In genomic region chr7:123744416-123744815, GRCh38 we compare ENCODE assay signal across 2 cellular contexts.
TF ChIP-seq lines count a peak whose summit lies in the region.

No MANE protein-coding gene starts in this region.

TF ChIP-seq in HepG2, 621 proteins besides CTCF, POLR2A, EP300 and RAD21:
- 0 out of 2 replicates have a peak, but pooled peaks have one; percentile 23 for TF ChIP-seq RBFOX2 (IDR thresholded peaks at IDR 0.05; ENCODE audit: low read depth, low read length)
- TF ChIP-seq NR1H2 (CRISPR knock-in tag; IDR thresholded peaks at IDR 0.05; ENCODE audit: borderline replicate concordance, low read depth), result no peak
TF ChIP-seq in HepG2: peak in this region for 1.

TF ChIP-seq in GM12878, 131 proteins besides CTCF, POLR2A, EP300 and RAD21:
- TF ChIP-seq, protein P1, sequence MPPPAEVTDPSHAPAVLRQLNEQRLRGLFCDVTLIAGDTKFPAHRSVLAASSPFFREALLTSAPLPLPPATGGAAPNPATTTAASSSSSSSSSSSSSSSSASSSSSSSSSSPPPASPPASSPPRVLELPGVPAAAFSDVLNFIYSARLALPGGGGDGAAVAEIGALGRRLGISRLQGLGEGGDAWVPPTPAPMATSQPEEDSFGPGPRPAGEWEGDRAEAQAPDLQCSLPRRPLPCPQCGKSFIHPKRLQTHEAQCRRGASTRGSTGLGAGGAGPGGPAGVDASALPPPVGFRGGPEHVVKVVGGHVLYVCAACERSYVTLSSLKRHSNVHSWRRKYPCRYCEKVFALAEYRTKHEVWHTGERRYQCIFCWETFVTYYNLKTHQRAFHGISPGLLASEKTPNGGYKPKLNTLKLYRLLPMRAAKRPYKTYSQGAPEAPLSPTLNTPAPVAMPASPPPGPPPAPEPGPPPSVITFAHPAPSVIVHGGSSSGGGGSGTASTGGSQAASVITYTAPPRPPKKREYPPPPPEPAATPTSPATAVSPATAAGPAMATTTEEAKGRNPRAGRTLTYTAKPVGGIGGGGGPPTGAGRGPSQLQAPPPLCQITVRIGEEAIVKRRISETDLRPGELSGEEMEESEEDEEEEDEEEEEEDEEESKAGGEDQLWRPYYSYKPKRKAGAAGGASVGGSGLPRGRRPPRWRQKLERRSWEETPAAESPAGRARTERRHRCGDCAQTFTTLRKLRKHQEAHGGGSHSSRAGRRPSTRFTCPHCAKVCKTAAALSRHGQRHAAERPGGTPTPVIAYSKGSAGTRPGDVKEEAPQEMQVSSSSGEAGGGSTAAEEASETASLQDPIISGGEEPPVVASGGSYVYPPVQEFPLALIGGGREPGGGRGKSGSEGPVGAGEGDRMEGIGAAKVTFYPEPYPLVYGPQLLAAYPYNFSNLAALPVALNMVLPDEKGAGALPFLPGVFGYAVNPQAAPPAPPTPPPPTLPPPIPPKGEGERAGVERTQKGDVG (CRISPR knock-in tag; IDR thresholded peaks at IDR 0.05), result no peak
- TF ChIP-seq JUND (IDR thresholded peaks at IDR 0.05; ENCODE audit: low read depth, low read length), result no peak
- TF ChIP-seq, protein P2, sequence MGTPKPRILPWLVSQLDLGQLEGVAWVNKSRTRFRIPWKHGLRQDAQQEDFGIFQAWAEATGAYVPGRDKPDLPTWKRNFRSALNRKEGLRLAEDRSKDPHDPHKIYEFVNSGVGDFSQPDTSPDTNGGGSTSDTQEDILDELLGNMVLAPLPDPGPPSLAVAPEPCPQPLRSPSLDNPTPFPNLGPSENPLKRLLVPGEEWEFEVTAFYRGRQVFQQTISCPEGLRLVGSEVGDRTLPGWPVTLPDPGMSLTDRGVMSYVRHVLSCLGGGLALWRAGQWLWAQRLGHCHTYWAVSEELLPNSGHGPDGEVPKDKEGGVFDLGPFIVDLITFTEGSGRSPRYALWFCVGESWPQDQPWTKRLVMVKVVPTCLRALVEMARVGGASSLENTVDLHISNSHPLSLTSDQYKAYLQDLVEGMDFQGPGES (IDR thresholded peaks at IDR 0.05), result no peak
- no peak for TF ChIP-seq ZSCAN29 (IDR thresholded peaks at IDR 0.05)
